ENCODE assay signal across 29 cellular contexts in genomic region chr12:33609910-33610309, GRCh38.
"Had no signal": no experiment of that assay in that cellular context is flagged by ENCODE, and none has a peak within 500 bp of the region (broad histone marks: within the 10 kb centered on the region; RNA-seq: fewer than 3 reads in every experiment).

No MANE protein-coding gene starts in this region.

- H3K4me2 ChIP-seq: SK-N-SH had no signal

- ATAC-seq: Panc1, Right ventricle myocardium inferior, T-cell had no signal

- H3K27ac ChIP-seq: RWPE1, SJCRH30 had no signal

- DNase-seq: Kasumi-1, KG1, MG63, NCI-H1048, NCI-H1092 treated with DMSO at 0.1 percent for 48 hours, NCI-H1105 treated with DMSO at 0.1 percent for 48 hours, NCI-H1417, NCI-H1436, NCI-H146, NCI-H1694, NCI-H187, NCI-H1930, NCI-H2029 treated with DMSO at 0.1 percent for 48 hours, NCI-H2171 treated with DMSO at 0.1 percent for 48 hours, NCI-H2227 treated with DMSO at 0.1 percent for 48 hours, NCI-H345, NCI-H446, NCI-H510A treated with DMSO at 0.1 percent for 48 hours, NCI-H524 treated with DMSO at 0.1 percent for 48 hours, NCI-H526 treated with DMSO at 0.1 percent for 48 hours, NCI-H82, SHP77, SIG-M5, SJCRH30, SK-N-SH, T-cell had no signal

- H3K9ac ChIP-seq: SK-N-SH had no signal

- H3K9me3 ChIP-seq: MG63, SJCRH30, SK-N-SH had no signal

- H3K36me3 ChIP-seq: MG63, SJCRH30 had no signal

- H3K4me3 ChIP-seq: MG63, SJCRH30 had no signal

- H3K27me3 ChIP-seq: MG63, SJCRH30 had no signal

- H3K9me2 ChIP-seq: SK-N-SH had no signal

- H3K4me1 ChIP-seq: SJCRH30 had no signal
